6 cellular contexts compared by ENCODE assay signal in genomic region chr17:33709881-33710280, GRCh38.
"Had no signal": no experiment of that assay in that cellular context is flagged by ENCODE, and none has a peak within 500 bp of the region (broad histone marks: within the 10 kb centered on the region; RNA-seq: fewer than 3 reads in every experiment).

No MANE protein-coding gene starts in this region.

- H3K27ac ChIP-seq: HL-60 had no signal

- FAIRE-seq: HepG2, K562 had no signal

- H3K27me3 Mint-ChIP-seq: IgD-negative memory B cell had no signal

- H3K4me1 Mint-ChIP-seq: IgD-negative memory B cell had no signal

- ATAC-seq: HepG2, K562 had no signal

- H3K36me3 Mint-ChIP-seq: IgD-negative memory B cell had no signal

- H3K4me3 Mint-ChIP-seq: IgD-negative memory B cell had no signal

- DNase-seq: IMR-90, KBM-7 had no signal

- H3K27ac Mint-ChIP-seq: IgD-negative memory B cell had no signal

- H3K4me3 ChIP-seq: K562 had no signal
